ENCODE assay signal across 1 cellular context in genomic region chr3:134709076-134709475, GRCh38.
TF ChIP-seq lines count a peak whose summit lies in the region.

No MANE protein-coding gene starts in this region.

TF ChIP-seq in SK-N-SH treated with all-trans-retinoic acid at 6 μM for 48 hours, 23 proteins besides CTCF, POLR2A, EP300 and RAD21 (continued from another document):
- TF ChIP-seq BACH2 (CRISPR knock-in tag; IDR thresholded peaks at IDR 0.05; ENCODE audit: borderline replicate concordance) (no peak), ZNF8 (CRISPR knock-in tag; IDR thresholded peaks at IDR 0.05) (no peak)
